ENCODE assay signal across 19 cellular contexts in the genomic region with DNA sequence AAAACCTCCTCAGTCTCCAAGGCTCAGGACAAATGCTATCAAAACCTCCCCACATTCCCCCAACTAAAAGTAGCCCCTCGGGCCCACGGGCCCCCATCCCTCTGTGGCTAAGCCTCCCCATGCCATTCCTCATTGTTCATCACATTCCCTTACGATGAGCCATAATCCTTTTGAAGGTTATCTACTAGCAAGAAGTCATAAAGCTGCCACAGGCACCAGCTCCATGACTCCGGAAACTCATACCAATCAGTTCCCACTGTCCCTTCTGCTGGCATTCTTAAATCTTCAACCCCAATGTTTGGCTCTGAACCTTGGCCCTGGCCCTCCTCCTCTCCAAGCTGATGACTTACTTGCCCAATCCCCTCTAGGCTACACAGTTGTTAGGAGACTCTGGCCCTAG. TPM values are rescaled to one million over a fixed set of nuclear protein-coding genes. Genes with fewer than 3 reads are reported as not detected.
A peak's percentile ranks its signal among the peaks of the same experiment; 100 is the strongest.
DNase-seq lines count a peak whose midpoint lies in the region; ATAC-seq, FAIRE-seq and TF ChIP-seq lines count a peak whose summit lies in the region.
"Had no signal": no experiment of that assay in that cellular context is flagged by ENCODE, and none has a peak within 500 bp of the region (broad histone marks: within the 10 kb centered on the region; RNA-seq: fewer than 3 reads in every experiment).

No MANE protein-coding gene starts in this region.

- no peak for TF ChIP-seq CTCF in foreskin keratinocyte (conservative IDR thresholded peaks at IDR 0.05)

- H3K4me3 ChIP-seq in skeletal muscle cell (ENCODE audit: low read depth, low read length): no peak overlapping the region
- H3K4me3 ChIP-seq: thyroid gland had no signal

- FAIRE-seq in RCC 7860 (lab: Jason Lieb, UNC): no peak
- FAIRE-seq: G401.6, GM19239 had no signal

- no peak overlapping the region for H3K27ac ChIP-seq in foreskin keratinocyte
- H3K27ac ChIP-seq: thyroid gland had no signal

- peaks cover 11% of the 10 kb centered on the region for H3K27me3 ChIP-seq in foreskin keratinocyte
- H3K27me3 ChIP-seq: thyroid gland had no signal

- DNase-seq in GM03348 (ENCODE audit: low spot score): peak; percentile 25
- peak; percentile 77 for DNase-seq in RCC 7860 (ENCODE audit: low spot score)
- DNase-seq in foreskin keratinocyte: peak in 1 of 2 donors; percentile 40
- DNase-seq in skeletal muscle cell (ENCODE audit: low read depth): peak; percentile 20
- DNase-seq in dedifferentiated amniotic fluid mesenchymal stem cell (ENCODE audit: extremely low spot score): no peak
- no peak for DNase-seq in nucleus accumbens (lab: John Stamatoyannopoulos, UW)
- DNase-seq: activated naive CD4-positive, alpha-beta T cell treated with anti-CD3 and anti-CD28 coated beads, Interleukin-2, amount 50 U/mL, for 16 hours; CD4-positive, alpha-beta T cell; endodermal cell; foreskin melanocyte; Karpas-422; NCI-H1694; OCI-M1; thyroid gland had no signal

- H3K4me1 ChIP-seq in foreskin keratinocyte: no peaks in the 10 kb centered on the region
- H3K4me1 ChIP-seq: thyroid gland had no signal

- ATAC-seq in foreskin keratinocyte: peak; percentile 59
- no peak for ATAC-seq in HG02798 (IDR thresholded peaks at IDR 0.05; ENCODE audit: poor library complexity, unreplicated experiment)
- no peak for ATAC-seq in GM19463 (IDR thresholded peaks at IDR 0.05; ENCODE audit: unreplicated experiment)
- ATAC-seq: WTC11 had no signal

RNA-seq across cellular contexts. Expression of a gene that starts 19.4 kb away (rescaled TPM):
- 90.0 and 90.9 TPM in 2 replicates for total RNA-seq in foreskin keratinocyte
- 28.3 and 34.2 TPM in 2 replicates for polyA plus RNA-seq in foreskin keratinocyte

Comparison
In these comparisons a context has a peak if more than half of its experiments do, and no peak if none do; other contexts are left out.
1. DNase-seq: peak in GM03348 (single experiment), RCC 7860 (single experiment) and skeletal muscle cell (single experiment); none in dedifferentiated amniotic fluid mesenchymal stem cell (single experiment) and nucleus accumbens (0 of 56).